8 cellular contexts compared by ENCODE assay signal in the genomic region with DNA sequence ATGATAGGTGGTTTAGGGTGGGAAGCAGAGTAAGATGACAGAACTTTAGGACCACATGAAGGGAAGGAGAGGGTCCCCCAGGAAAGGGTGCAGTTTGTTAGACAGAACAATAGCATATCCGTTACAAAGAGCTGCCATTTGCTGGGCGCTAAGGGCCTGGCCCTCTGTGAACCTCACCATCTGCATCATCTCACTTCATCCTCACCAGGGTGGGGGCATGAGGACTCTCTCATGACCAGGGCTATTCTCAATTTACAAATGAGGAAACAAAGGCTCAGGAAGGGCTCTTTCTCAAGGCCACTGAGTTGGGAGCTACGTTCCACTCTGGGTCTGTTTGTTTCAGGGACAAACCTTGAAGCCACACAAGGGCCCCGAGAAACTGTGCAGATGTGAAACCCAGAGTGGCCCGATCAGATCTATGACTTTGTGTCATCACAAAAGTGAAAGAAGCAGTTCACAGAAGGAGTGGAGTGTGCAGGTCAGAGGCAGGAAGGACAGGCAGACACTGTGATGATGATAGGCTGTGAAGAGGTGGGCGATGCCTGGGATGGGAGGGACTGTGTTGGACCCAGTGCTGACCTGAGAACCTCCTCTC.
DNase-seq lines count a peak whose midpoint lies in the region; ATAC-seq, FAIRE-seq and TF ChIP-seq lines count a peak whose summit lies in the region.
"Not testable (repeated sequence)": the region's sequence is repeated elsewhere in the genome, so short reads cannot be mapped to it uniquely, and the experiment has no call there.

No MANE protein-coding gene starts in this region.

- ATAC-seq in GM18498 (IDR thresholded peaks at IDR 0.05; ENCODE audit: unreplicated experiment): peak; percentile 98
- ATAC-seq in GM21576 (IDR thresholded peaks at IDR 0.05; ENCODE audit: unreplicated experiment): peak; percentile 96
- peak; percentile 82 for ATAC-seq in HG02943 (IDR thresholded peaks at IDR 0.05; ENCODE audit: low read depth, unreplicated experiment)
- peak; percentile 99 for ATAC-seq in HG03378 (IDR thresholded peaks at IDR 0.05; ENCODE audit: unreplicated experiment)
- ATAC-seq in activated B cell treated with CpG ODN at 0.5 μM for 24 hours (ENCODE audit: low read depth): peak; percentile 25

- H3K36me3 Mint-ChIP-seq in activated B cell treated with CpG ODN at 0.5 μM for 24 hours (ENCODE audit: low read depth); activated naive CD4-positive, alpha-beta T cell treated with anti-CD3 and anti-CD28 coated beads, Interleukin-2, amount 50 U/mL, for 24 hours: not testable (repeated sequence)

- H3K27ac Mint-ChIP-seq in activated B cell treated with CpG ODN at 0.5 μM for 24 hours: not testable (repeated sequence)
- H3K27ac Mint-ChIP-seq in activated naive CD4-positive, alpha-beta T cell treated with anti-CD3 and anti-CD28 coated beads, Interleukin-2, amount 50 U/mL, for 24 hours: peak overlapping the region; percentile 74

- not testable (repeated sequence) for H3K27me3 Mint-ChIP-seq in activated B cell treated with CpG ODN at 0.5 μM for 24 hours; activated naive CD4-positive, alpha-beta T cell treated with anti-CD3 and anti-CD28 coated beads, Interleukin-2, amount 50 U/mL, for 24 hours

- not testable (repeated sequence) for H3K4me1 Mint-ChIP-seq in activated B cell treated with CpG ODN at 0.5 μM for 24 hours
- H3K4me1 Mint-ChIP-seq in activated naive CD4-positive, alpha-beta T cell treated with anti-CD3 and anti-CD28 coated beads, Interleukin-2, amount 50 U/mL, for 24 hours: peaks cover 46% of the 10 kb centered on the region

- DNase-seq in GM19239 (ENCODE audit: insufficient read length, low spot score); activated B cell treated with CpG ODN at 0.5 μM for 24 hours: not testable (repeated sequence)
- peak; percentile 64 for DNase-seq in stimulated activated CD4-positive, alpha-beta T cell treated with anti-CD3 and anti-CD28 coated beads, Interleukin-4, amount 100 ng/mL, for 24 hours

- intact Hi-C loops in activated B cell treated with CpG ODN at 0.5 μM for 24 hours (cut with micrococcal nuclease): not testable (repeated sequence)

- peak; percentile 47 for FAIRE-seq in GM19239 (lab: Jason Lieb, UNC)

- H3K4me3 Mint-ChIP-seq in activated B cell treated with CpG ODN at 0.5 μM for 24 hours: not testable (repeated sequence)
- H3K4me3 Mint-ChIP-seq in activated naive CD4-positive, alpha-beta T cell treated with anti-CD3 and anti-CD28 coated beads, Interleukin-2, amount 50 U/mL, for 24 hours: peak overlapping the region; percentile 11

- POLR2A ChIA-PET in activated B cell treated with CpG ODN at 0.5 μM for 24 hours (lab: Charles Lee): not testable (repeated sequence)

- H3K9me3 Mint-ChIP-seq in activated B cell treated with CpG ODN at 0.5 μM for 24 hours; activated naive CD4-positive, alpha-beta T cell treated with anti-CD3 and anti-CD28 coated beads, Interleukin-2, amount 50 U/mL, for 24 hours: not testable (repeated sequence)

- CTCF ChIA-PET in activated B cell treated with CpG ODN at 0.5 μM for 24 hours (lab: Charles Lee): not testable (repeated sequence)

- TF ChIP-seq CTCF in activated B cell treated with CpG ODN at 0.5 μM for 24 hours (IDR thresholded peaks at IDR 0.05): not testable (repeated sequence)

Comparison
In these comparisons a context has a peak if more than half of its experiments do, and no peak if none do; other contexts are left out.
1. ATAC-seq: peak in every context shown above with its lines; median percentile 99 in HG03378; 98 in GM18498; 96 in GM21576; 82 in HG02943; 25 in activated B cell treated with CpG ODN at 0.5 μM for 24 hours.